10 cellular contexts compared by ENCODE assay signal in genomic region chr1:196115641-196116040, GRCh38.
A peak's percentile ranks its signal among the peaks of the same experiment; 100 is the strongest.
DNase-seq lines count a peak whose midpoint lies in the region; ATAC-seq lines count a peak whose summit lies in the region.
"Had no signal": no experiment of that assay in that cellular context is flagged by ENCODE, and none has a peak within 500 bp of the region (broad histone marks: within the 10 kb centered on the region; RNA-seq: fewer than 3 reads in every experiment).

No MANE protein-coding gene starts in this region.

- DNase-seq in DMS53 (lab: John Stamatoyannopoulos, UW), result peak; percentile 9
- DNase-seq in DMS53 treated with DMSO at 0.1 percent for 48 hours (lab: John Stamatoyannopoulos, UW; ENCODE audit: unreplicated experiment), result no peak
- DNase-seq in cerebellum (ENCODE audit: low spot score), result peak; percentile 32
- peak; percentile 71 for DNase-seq in islet precursor cell
- DNase-seq in aorta, result peak; percentile 80 to 81
- DNase-seq in NCI-H2107 treated with DMSO at 0.1 percent for 48 hours (lab: John Stamatoyannopoulos, UW; ENCODE audit: unreplicated experiment), result no peak
- DNase-seq: NCI-H1092 treated with DMSO at 0.1 percent for 48 hours had no signal

- H3K4me3 ChIP-seq in aorta (ENCODE audit: low read length in 2 of 2), result no peak overlapping the region

- no peak overlapping the region for H3K27ac ChIP-seq in aorta (ENCODE audit: low read depth in 1 of 2, low read length in 2 of 2)
- H3K27ac ChIP-seq: 22Rv1 had no signal

- intact Hi-C loops in aorta (cut with DNase I), result no loop called here

- H3K36me3 ChIP-seq in aorta (ENCODE audit: control insufficient read depth in 1 of 2, insufficient read depth in 2 of 2, low read length in 1 of 2), result no peaks in the 10 kb centered on the region

- 2 to 3% methylated on average over 2 of the region's 2 CpGs for WGBS in aorta, 2 donors

- no peaks in the 10 kb centered on the region for H3K9me3 ChIP-seq in aorta (ENCODE audit: control insufficient read depth, low read length)

- H3K4me1 ChIP-seq in aorta (ENCODE audit: control insufficient read depth in 1 of 2, insufficient read depth in 2 of 2, low read length in 2 of 2), result no peaks in the 10 kb centered on the region

- H3K27me3 ChIP-seq in aorta (ENCODE audit: control insufficient read depth in 1 of 2, insufficient read depth in 2 of 2, low read length in 1 of 2), result no peaks in the 10 kb centered on the region

- ATAC-seq in aorta (ENCODE audit: low FRiP score) (peak; percentile 76), GM19328 (IDR thresholded peaks at IDR 0.05; ENCODE audit: unreplicated experiment) (no peak), GM18907 (IDR thresholded peaks at IDR 0.05; ENCODE audit: unreplicated experiment) (no peak)

Comparison
In these comparisons a context has a peak if more than half of its experiments do, and no peak if none do; other contexts are left out.
1. DNase-seq: peak in DMS53 (single experiment), cerebellum (single experiment), islet precursor cell (single experiment) and aorta (2 of 2); none in DMS53 treated with DMSO at 0.1 percent for 48 hours (single experiment) and NCI-H2107 treated with DMSO at 0.1 percent for 48 hours (single experiment).